18 cellular contexts compared by ENCODE assay signal in the genomic region with DNA sequence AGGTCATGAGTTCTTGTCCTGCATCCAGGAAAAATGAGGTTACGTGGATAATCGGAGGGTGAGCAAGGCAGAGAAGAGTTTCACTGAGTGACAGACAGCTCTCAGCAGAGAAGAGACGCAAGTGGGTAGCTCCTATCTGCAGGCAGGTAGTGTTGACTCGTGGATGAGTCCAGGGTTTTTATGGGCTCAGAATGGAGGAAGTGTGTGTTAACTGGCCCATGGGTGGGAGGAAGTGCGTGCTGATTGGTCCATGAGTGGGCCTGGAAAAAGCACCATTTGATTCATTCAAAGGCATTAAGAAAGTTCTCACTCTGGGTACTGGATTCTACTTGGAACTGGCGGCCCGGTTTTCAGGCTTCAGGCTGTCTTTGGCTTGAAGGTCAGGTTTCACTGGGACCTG. TPM values are rescaled to one million over a fixed set of nuclear protein-coding genes. Genes with fewer than 3 reads are reported as not detected.
DNase-seq lines count a peak whose midpoint lies in the region; ATAC-seq and TF ChIP-seq lines count a peak whose summit lies in the region.
"Had no signal": no experiment of that assay in that cellular context is flagged by ENCODE, and none has a peak within 500 bp of the region (broad histone marks: within the 10 kb centered on the region; RNA-seq: fewer than 3 reads in every experiment).

No MANE protein-coding gene starts in this region.

- no peak overlapping the region for H3K4me2 ChIP-seq in SK-N-SH

- intact Hi-C loops in psoas muscle (cut with DNase I): loop anchor here in 1 of 2 donors (5.0 kb wide), 1 partner anchor 210 kb away; no protein-coding TSS in a partner anchor
- intact Hi-C loops in activated CD4-positive, alpha-beta T cell treated with anti-CD3 and anti-CD28 coated beads for 36 hours (cut with DNase I, micrococcal nuclease): no loop called here

- H3K27me3 Mint-ChIP-seq in activated CD4-positive, alpha-beta T cell treated with anti-CD3 and anti-CD28 coated beads for 36 hours: no peaks in the 10 kb centered on the region

- H3K36me3 Mint-ChIP-seq in activated CD4-positive, alpha-beta T cell treated with anti-CD3 and anti-CD28 coated beads for 36 hours (ENCODE audit: low read depth): peaks cover 1% of the 10 kb centered on the region

- H3F3A ChIP-seq in SK-N-SH (replicated peaks; ENCODE audit: insufficient read depth): peaks cover 6% of the 10 kb centered on the region

- ATAC-seq in SK-N-SH treated with all-trans-retinoic acid at 6 μM for 48 hours: no peak
- ATAC-seq in psoas muscle: no peak
- ATAC-seq in activated CD4-positive, alpha-beta T cell treated with anti-CD3 and anti-CD28 coated beads for 36 hours: no peak
- ATAC-seq: HCT116 had no signal

- H4K20me1 ChIP-seq in SK-N-SH (ENCODE audit: insufficient read depth): no peaks in the 10 kb centered on the region

- CTCF ChIA-PET in SK-N-SH (lab: Yijun Ruan, JAX): interaction anchor here (0.9 to 11.5 kb wide), 35 partner anchors 8 to 645 kb away, joined by 3 to 295 read pairs (median 7); partner anchors contain the start of gene ELAPOR2
- CTCF ChIA-PET in activated CD4-positive, alpha-beta T cell treated with anti-CD3 and anti-CD28 coated beads for 36 hours (lab: Charles Lee): interaction anchor here (0.8 to 2.9 kb wide), 11 partner anchors 9 to 231 kb away, joined by 3 to 34 read pairs (median 6); no protein-coding TSS in a partner anchor

- H3K4me1 ChIP-seq in SK-N-SH (ENCODE audit: control insufficient read depth in 1 of 2, insufficient read depth in 2 of 2, low read depth in 1 of 2, low read length in 1 of 2) (peaks cover 0 to 5% of the 10 kb centered on the region in 2 experiments; a peak in 2 of 4 replicates), psoas muscle (peaks cover 19% of the 10 kb centered on the region)

- H3K4me3 Mint-ChIP-seq in activated CD4-positive, alpha-beta T cell treated with anti-CD3 and anti-CD28 coated beads for 36 hours: no peak overlapping the region

- no peak for TF ChIP-seq EP300 in SK-N-SH (IDR thresholded peaks at IDR 0.05; ENCODE audit: borderline replicate concordance in 1 of 2, low read depth in 1 of 2, low read length in 1 of 2)

- H3K36me3 ChIP-seq in SK-N-SH (replicated peaks in 1 of 2; ENCODE audit: control insufficient read depth in 1 of 2, insufficient read depth in 2 of 2, low read length in 1 of 2) (no peaks in the 10 kb centered on the region), psoas muscle (ENCODE audit: insufficient read depth in 1 of 2, low read depth in 1 of 2) (no peaks in the 10 kb centered on the region)

- H3K79me2 ChIP-seq in SK-N-SH (ENCODE audit: insufficient read depth): no peaks in the 10 kb centered on the region; the same call in 1 of the 2 replicates

- no peaks in the 10 kb centered on the region for H3K9me3 ChIP-seq in SK-N-SH
- no peaks in the 10 kb centered on the region for H3K9me3 ChIP-seq in psoas muscle

- 90% methylated on average over 7 of the region's 7 CpGs for WGBS in SK-N-SH (ENCODE audit: low lambda C conversion rate)
- WGBS in psoas muscle, 3 donors: 53 to 73% (median 56%) methylated on average over 7 of the region's 7 CpGs

- no peak overlapping the region for H2AFZ ChIP-seq in SK-N-SH (ENCODE audit: low read depth)

- H3K27ac Mint-ChIP-seq in activated CD4-positive, alpha-beta T cell treated with anti-CD3 and anti-CD28 coated beads for 36 hours: no peak overlapping the region

- DNase-seq in SK-N-SH: peak; percentile 12
- DNase-seq in SHP77 treated with DMSO at 0.1 percent for 48 hours (lab: John Stamatoyannopoulos, UW): peak; percentile 74
- DNase-seq in epithelial cell of esophagus (ENCODE audit: low read depth): peak; percentile 3
- DNase-seq in psoas muscle: no peak
- no peak for DNase-seq in activated CD4-positive, alpha-beta T cell treated with anti-CD3 and anti-CD28 coated beads for 36 hours
- no peak for DNase-seq in NCI-H2171 treated with DMSO at 0.1 percent for 48 hours (lab: John Stamatoyannopoulos, UW)
- no peak for DNase-seq in COLO829 (ENCODE audit: low spot score)
- DNase-seq: 8988T; COR-L47; DMS153; GDM1; MV-4-11; NCI-H187; NK-92 treated with Interleukin-12 subunit alpha and Interleukin-12 subunit beta, amount 100 ng/mL, for 24 hours; SIG-M5 had no signal

- peaks cover 6% of the 10 kb centered on the region for H3K4me1 Mint-ChIP-seq in activated CD4-positive, alpha-beta T cell treated with anti-CD3 and anti-CD28 coated beads for 36 hours

- no peak for TF ChIP-seq CTCF in SK-N-SH (IDR thresholded peaks at IDR 0.05)
- no peak for TF ChIP-seq CTCF in epithelial cell of esophagus (IDR thresholded peaks at IDR 0.05; ENCODE audit: insufficient read depth, low read depth, low read length, missing control alignments)
- no peak for TF ChIP-seq CTCF in psoas muscle (IDR thresholded peaks at IDR 0.05)

- no peaks in the 10 kb centered on the region for H3K9me2 ChIP-seq in SK-N-SH

- H3K4me3 ChIP-seq in SK-N-SH (ENCODE audit: low read depth in 2 of 2, low read length in 1 of 2): no peak overlapping the region
- no peak overlapping the region for H3K4me3 ChIP-seq in epithelial cell of esophagus (ENCODE audit: low read length)
- peak overlapping the region; percentile 31 for H3K4me3 ChIP-seq in psoas muscle

- no peaks in the 10 kb centered on the region for H3K9me3 Mint-ChIP-seq in activated CD4-positive, alpha-beta T cell treated with anti-CD3 and anti-CD28 coated beads for 36 hours (ENCODE audit: low read depth)

- no peak overlapping the region for H3K9ac ChIP-seq in SK-N-SH

- POLR2A ChIA-PET in SK-N-SH (lab: Yijun Ruan, JAX): interaction anchor here (1.7 kb wide), 1 partner anchor 88 kb away, joined by 4 read pairs; the partner anchor contains the start of gene ELAPOR2
- POLR2A ChIA-PET in activated CD4-positive, alpha-beta T cell treated with anti-CD3 and anti-CD28 coated beads for 36 hours (lab: Charles Lee): no interaction called here

- TF ChIP-seq RAD21 in SK-N-SH (IDR thresholded peaks at IDR 0.05; ENCODE audit: low read length): no peak

- H3K27ac ChIP-seq in SK-N-SH (ENCODE audit: low read depth in 2 of 2, low read length in 1 of 2) (no peak overlapping the region), psoas muscle (peak overlapping the region; percentile 59)
- H3K27ac ChIP-seq: HL-60 had no signal

- H3K27me3 ChIP-seq in SK-N-SH (ENCODE audit: insufficient read depth) (no peaks in the 10 kb centered on the region), psoas muscle (ENCODE audit: insufficient read depth in 3 of 3, low read length in 2 of 3) (no peaks in the 10 kb centered on the region)

TF ChIP-seq in SK-N-SH, 30 proteins besides CTCF, POLR2A, EP300 and RAD21 (continues in another document):
- TF ChIP-seq SMC3 (IDR thresholded peaks at IDR 0.05; ENCODE audit: low read depth, low read length) (no peak), SIN3A (IDR thresholded peaks at IDR 0.05; ENCODE audit: borderline replicate concordance, low read depth, low read length) (no peak)

TF ChIP-seq in SK-N-SH treated with all-trans-retinoic acid at 6 μM for 48 hours, 23 proteins besides CTCF, POLR2A, EP300 and RAD21 (continues in another document):
- no peak for TF ChIP-seq ZNF8 (CRISPR knock-in tag; IDR thresholded peaks at IDR 0.05)
- TF ChIP-seq ZFP3 (CRISPR knock-in tag; IDR thresholded peaks at IDR 0.05): no peak
- TF ChIP-seq RARB (CRISPR knock-in tag; IDR thresholded peaks at IDR 0.05): no peak
- TF ChIP-seq ARNTL (CRISPR knock-in tag; IDR thresholded peaks at IDR 0.05; ENCODE audit: borderline replicate concordance, low read depth): no peak
- no peak for TF ChIP-seq ZC3H10 (CRISPR knock-in tag; IDR thresholded peaks at IDR 0.05)
- TF ChIP-seq OSR1 (CRISPR knock-in tag; IDR thresholded peaks at IDR 0.05): no peak
- TF ChIP-seq TCF4 (CRISPR knock-in tag; IDR thresholded peaks at IDR 0.05; ENCODE audit: borderline replicate concordance): no peak
- TF ChIP-seq, protein P1, sequence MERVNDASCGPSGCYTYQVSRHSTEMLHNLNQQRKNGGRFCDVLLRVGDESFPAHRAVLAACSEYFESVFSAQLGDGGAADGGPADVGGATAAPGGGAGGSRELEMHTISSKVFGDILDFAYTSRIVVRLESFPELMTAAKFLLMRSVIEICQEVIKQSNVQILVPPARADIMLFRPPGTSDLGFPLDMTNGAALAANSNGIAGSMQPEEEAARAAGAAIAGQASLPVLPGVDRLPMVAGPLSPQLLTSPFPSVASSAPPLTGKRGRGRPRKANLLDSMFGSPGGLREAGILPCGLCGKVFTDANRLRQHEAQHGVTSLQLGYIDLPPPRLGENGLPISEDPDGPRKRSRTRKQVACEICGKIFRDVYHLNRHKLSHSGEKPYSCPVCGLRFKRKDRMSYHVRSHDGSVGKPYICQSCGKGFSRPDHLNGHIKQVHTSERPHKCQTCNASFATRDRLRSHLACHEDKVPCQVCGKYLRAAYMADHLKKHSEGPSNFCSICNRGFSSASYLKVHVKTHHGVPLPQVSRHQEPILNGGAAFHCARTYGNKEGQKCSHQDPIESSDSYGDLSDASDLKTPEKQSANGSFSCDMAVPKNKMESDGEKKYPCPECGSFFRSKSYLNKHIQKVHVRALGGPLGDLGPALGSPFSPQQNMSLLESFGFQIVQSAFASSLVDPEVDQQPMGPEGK (CRISPR knock-in tag; IDR thresholded peaks at IDR 0.05; ENCODE audit: borderline replicate concordance): no peak
- TF ChIP-seq, protein P2, sequence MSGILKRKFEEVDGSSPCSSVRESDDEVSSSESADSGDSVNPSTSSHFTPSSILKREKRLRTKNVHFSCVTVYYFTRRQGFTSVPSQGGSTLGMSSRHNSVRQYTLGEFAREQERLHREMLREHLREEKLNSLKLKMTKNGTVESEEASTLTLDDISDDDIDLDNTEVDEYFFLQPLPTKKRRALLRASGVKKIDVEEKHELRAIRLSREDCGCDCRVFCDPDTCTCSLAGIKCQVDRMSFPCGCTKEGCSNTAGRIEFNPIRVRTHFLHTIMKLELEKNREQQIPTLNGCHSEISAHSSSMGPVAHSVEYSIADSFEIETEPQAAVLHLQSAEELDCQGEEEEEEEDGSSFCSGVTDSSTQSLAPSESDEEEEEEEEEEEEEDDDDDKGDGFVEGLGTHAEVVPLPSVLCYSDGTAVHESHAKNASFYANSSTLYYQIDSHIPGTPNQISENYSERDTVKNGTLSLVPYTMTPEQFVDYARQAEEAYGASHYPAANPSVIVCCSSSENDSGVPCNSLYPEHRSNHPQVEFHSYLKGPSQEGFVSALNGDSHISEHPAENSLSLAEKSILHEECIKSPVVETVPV (CRISPR knock-in tag; IDR thresholded peaks at IDR 0.05): no peak

RNA-seq across cellular contexts. Expression of gene DMTF1, which starts 4.8 kb away (rescaled TPM):
- polyA plus RNA-seq in SK-N-SH (2012; rRNA removed) (108 and 177 TPM in 2 replicates), psoas muscle (10 to 100 TPM in 2 of 3 donors, 1 to 10 TPM in 1; 8.3 to 16.8 (median 16.3) TPM)
- 45.2 and 45.3 TPM in 2 replicates for polyA plus RNA-seq in SK-N-SH (2012; cell fraction: cytosol; rRNA removed)
- polyA plus RNA-seq in SK-N-SH (2012; cell fraction: nucleus; rRNA removed): 428 and 844 TPM in 2 replicates
- 10 to 100 TPM; 12.5 to 25.3 (median 20.5) TPM for total RNA-seq in psoas muscle
- total RNA-seq in activated CD4-positive, alpha-beta T cell treated with anti-CD3 and anti-CD28 coated beads for 36 hours: 10 to 100 TPM; 60.4 to 64.9 TPM

Comparison
In these comparisons a context has a peak if more than half of its experiments do, and no peak if none do; other contexts are left out.
1. DNase-seq: peak in SK-N-SH (single experiment), SHP77 treated with DMSO at 0.1 percent for 48 hours (single experiment) and epithelial cell of esophagus (single experiment); none in psoas muscle (0 of 2), activated CD4-positive, alpha-beta T cell treated with anti-CD3 and anti-CD28 coated beads for 36 hours (single experiment), NCI-H2171 treated with DMSO at 0.1 percent for 48 hours (single experiment) and COLO829 (single experiment).